ENCODE assay signal across 3 cellular contexts in genomic region chrX:25701876-25702275, GRCh38.
TF ChIP-seq lines count a peak whose summit lies in the region.

No MANE protein-coding gene starts in this region.

TF ChIP-seq in HepG2, 621 proteins besides CTCF, POLR2A, EP300 and RAD21:
- TF ChIP-seq CEBPB (IDR thresholded peaks at IDR 0.05; ENCODE audit: borderline replicate concordance, low read depth, low read length) (peak; percentile 14; the same call in 1 of the 2 replicates), CAMTA2 (CRISPR knock-in tag; IDR thresholded peaks at IDR 0.05; ENCODE audit: borderline replicate concordance) (no peak)

TF ChIP-seq in IMR-90, 13 proteins besides CTCF, POLR2A, EP300 and RAD21:
- TF ChIP-seq MAZ (IDR thresholded peaks at IDR 0.05; ENCODE audit: borderline replicate concordance, low read depth, low read length) (no peak), CEBPB (IDR thresholded peaks at IDR 0.05; ENCODE audit: low read depth, low read length) (peak; percentile 69)

TF ChIP-seq in K562, 482 proteins besides CTCF, POLR2A, EP300 and RAD21:
- TF ChIP-seq ZNF174 (CRISPR knock-in tag; IDR thresholded peaks at IDR 0.05) (no peak), CEBPB (tag; IDR thresholded peaks at IDR 0.05) (peak; percentile 44; the same call in 1 of the 2 replicates)
